Comparison of ENCODE assay signal across 8 cellular contexts in genomic region chr9:129885018-129885669, GRCh38. TPM values are rescaled to one million over a fixed set of nuclear protein-coding genes. Genes with fewer than 3 reads are reported as not detected.
A peak's percentile ranks its signal among the peaks of the same experiment; 100 is the strongest.
DNase-seq lines count a peak whose midpoint lies in the region; ATAC-seq and TF ChIP-seq lines count a peak whose summit lies in the region.

No MANE protein-coding gene starts in this region.

- no peak for TF ChIP-seq CTCF in HFF-Myc (IDR thresholded peaks at IDR 0.05; ENCODE audit: low read depth, low read length, missing control alignments)
- peak; percentile 16 for TF ChIP-seq CTCF in SU-DHL-6 (IDR thresholded peaks at IDR 0.05; ENCODE audit: insufficient read depth, low read length, poor library complexity, severe bottlenecking)

- H3K79me2 ChIP-seq in SU-DHL-6 (ENCODE audit: insufficient read depth, low read length) = no peaks in the 10 kb centered on the region

- peak overlapping the region; percentile 64 for H3K9ac ChIP-seq in SU-DHL-6 (ENCODE audit: low read length)

- H3K36me3 Mint-ChIP-seq in CD4-positive, CD25-positive, alpha-beta regulatory T cell = peaks cover 10% of the 10 kb centered on the region

- peak in 2 of 3 donors; percentile 36 to 63 for DNase-seq in CD4-positive, CD25-positive, alpha-beta regulatory T cell
- no peak for DNase-seq in HFF-Myc (ENCODE audit: extremely low read depth, low read depth)
- DNase-seq in dermis blood vessel endothelial cell = peak; percentile 53
- no peak for DNase-seq in activated gamma-delta T cell (lab: John Stamatoyannopoulos, UW)
- no peak for DNase-seq in NCI-H1694 (lab: John Stamatoyannopoulos, UW)

- no peaks in the 10 kb centered on the region for H3K36me3 ChIP-seq in CD4-positive, CD25-positive, alpha-beta regulatory T cell (ENCODE audit: control insufficient read depth, insufficient read depth, low read length)
- H3K36me3 ChIP-seq in SU-DHL-6 (ENCODE audit: low read length) = peaks cover 4% of the 10 kb centered on the region; the same call in 1 of the 2 replicates
- peaks cover 0 to 25% of the 10 kb centered on the region in 2 donors for H3K36me3 ChIP-seq in muscle layer of duodenum (ENCODE audit: control insufficient read depth in 1 of 2, insufficient read depth in 2 of 2, low read length in 2 of 2)

- H3K9me3 ChIP-seq in CD4-positive, CD25-positive, alpha-beta regulatory T cell (ENCODE audit: control insufficient read depth in 2 of 2, low read length in 2 of 2) = no peaks in the 10 kb centered on the region
- H3K9me3 ChIP-seq in SU-DHL-6 (ENCODE audit: insufficient read depth, low read length) (no peaks in the 10 kb centered on the region), muscle layer of duodenum (ENCODE audit: control insufficient read depth in 1 of 2, low read length in 2 of 2) (no peaks in the 10 kb centered on the region)

- peaks cover 68% of the 10 kb centered on the region for H3K4me1 ChIP-seq in CD4-positive, CD25-positive, alpha-beta regulatory T cell (ENCODE audit: control insufficient read depth, insufficient read depth, low read length, poor library complexity, severe bottlenecking)
- peaks cover 14 to 53% of the 10 kb centered on the region in 2 donors for H3K4me1 ChIP-seq in muscle layer of duodenum (ENCODE audit: control insufficient read depth in 1 of 2, insufficient read depth in 2 of 2, low read length in 2 of 2)

- peak overlapping the region; percentile 99 to 100 (median 100) for H3K27ac Mint-ChIP-seq in CD4-positive, CD25-positive, alpha-beta regulatory T cell

- peaks cover 43% of the 10 kb centered on the region for H3F3A ChIP-seq in SU-DHL-6 (ENCODE audit: insufficient read depth)

- peak overlapping the region; percentile 86 for H3K4me3 ChIP-seq in CD4-positive, CD25-positive, alpha-beta regulatory T cell (ENCODE audit: low read depth, low read length)
- peak overlapping the region; percentile 9; the same call in 1 of the 2 replicates for H3K4me3 ChIP-seq in HFF-Myc (replicated peaks; ENCODE audit: low read depth, low read length)
- peak overlapping the region; percentile 32 for H3K4me3 ChIP-seq in SU-DHL-6 (ENCODE audit: insufficient read depth, low read length, poor library complexity, severe bottlenecking)
- H3K4me3 ChIP-seq in muscle layer of duodenum (ENCODE audit: low read depth in 1 of 2, low read length in 2 of 2) = peak overlapping the region; percentile 62 to 66

- no peaks in the 10 kb centered on the region for H3K27me3 ChIP-seq in CD4-positive, CD25-positive, alpha-beta regulatory T cell (ENCODE audit: control insufficient read depth, insufficient read depth, low read length)
- H3K27me3 ChIP-seq in SU-DHL-6 (ENCODE audit: low read length) = no peaks in the 10 kb centered on the region
- no peaks in the 10 kb centered on the region for H3K27me3 ChIP-seq in muscle layer of duodenum (ENCODE audit: low read depth, low read length)

- H3K4me2 ChIP-seq in SU-DHL-6 (ENCODE audit: low read depth, low read length, poor library complexity, severe bottlenecking) = peak overlapping the region; percentile 69

- no peak overlapping the region for H2AFZ ChIP-seq in SU-DHL-6 (ENCODE audit: low read depth, low read length, severe bottlenecking)

- H3K27me3 Mint-ChIP-seq in CD4-positive, CD25-positive, alpha-beta regulatory T cell = peaks cover 18% of the 10 kb centered on the region

- peaks cover 17 to 70% (median 39%) of the 10 kb centered on the region in 4 donors for H3K4me1 Mint-ChIP-seq in CD4-positive, CD25-positive, alpha-beta regulatory T cell

- H3K9me2 ChIP-seq in SU-DHL-6 (replicated peaks; ENCODE audit: insufficient read depth, low read length) = no peaks in the 10 kb centered on the region

- no peaks in the 10 kb centered on the region for H4K20me1 ChIP-seq in SU-DHL-6 (ENCODE audit: low read depth, low read length)

- H3K27ac ChIP-seq in CD4-positive, CD25-positive, alpha-beta regulatory T cell (ENCODE audit: insufficient read depth, low read length, poor library complexity, severe bottlenecking) = peak overlapping the region; percentile 99
- peak overlapping the region; percentile 97 for H3K27ac ChIP-seq in SU-DHL-6 (ENCODE audit: low read depth, low read length)
- peak overlapping the region; percentile 80 for H3K27ac ChIP-seq in muscle layer of duodenum (ENCODE audit: low read length)

- peak overlapping the region; percentile 92 to 98 (median 92) for H3K4me3 Mint-ChIP-seq in CD4-positive, CD25-positive, alpha-beta regulatory T cell

- no peak for ATAC-seq in CD4-positive, CD25-positive, alpha-beta regulatory T cell (ENCODE audit: low read depth in 2 of 2)
- ATAC-seq in GM18519 (IDR thresholded peaks at IDR 0.05; ENCODE audit: low FRiP score, unreplicated experiment) = no peak

- no peaks in the 10 kb centered on the region for H3K9me3 Mint-ChIP-seq in CD4-positive, CD25-positive, alpha-beta regulatory T cell

RNA-seq across cellular contexts. Expression of gene USP20, which starts 49.9 kb away (rescaled TPM):
- 116 TPM for total RNA-seq in CD4-positive, CD25-positive, alpha-beta regulatory T cell
- polyA plus RNA-seq in CD4-positive, CD25-positive, alpha-beta regulatory T cell = 10 to 100 TPM; 37.1 to 54.7 (median 46.9) TPM
- total RNA-seq in dermis blood vessel endothelial cell = 8.7 and 11.2 TPM in 2 replicates

RNA-seq across cellular contexts. Expression of gene C9orf78, which starts 50.1 kb away (rescaled TPM):
- 91.6 TPM for total RNA-seq in CD4-positive, CD25-positive, alpha-beta regulatory T cell
- polyA plus RNA-seq in CD4-positive, CD25-positive, alpha-beta regulatory T cell = 100 to 1,000 TPM; 155 to 196 (median 170) TPM
- total RNA-seq in dermis blood vessel endothelial cell = 37.4 and 49.5 TPM in 2 replicates

Comparison
In these comparisons a context has a peak if more than half of its experiments do, and no peak if none do; other contexts are left out.
1. DNase-seq: peak in CD4-positive, CD25-positive, alpha-beta regulatory T cell (2 of 3) and dermis blood vessel endothelial cell (single experiment); none in HFF-Myc (single experiment), activated gamma-delta T cell (single experiment) and NCI-H1694 (single experiment).
2. H3K4me3 ChIP-seq: peak in every context shown above with its lines; median percentile 86 in CD4-positive, CD25-positive, alpha-beta regulatory T cell; 64 in muscle layer of duodenum; 32 in SU-DHL-6; 9 in HFF-Myc.
3. Peak in every context shown above with its lines, with median percentiles within 50 percentile points of each other: H3K27ac ChIP-seq.